22 cellular contexts compared by ENCODE assay signal in the genomic region with DNA sequence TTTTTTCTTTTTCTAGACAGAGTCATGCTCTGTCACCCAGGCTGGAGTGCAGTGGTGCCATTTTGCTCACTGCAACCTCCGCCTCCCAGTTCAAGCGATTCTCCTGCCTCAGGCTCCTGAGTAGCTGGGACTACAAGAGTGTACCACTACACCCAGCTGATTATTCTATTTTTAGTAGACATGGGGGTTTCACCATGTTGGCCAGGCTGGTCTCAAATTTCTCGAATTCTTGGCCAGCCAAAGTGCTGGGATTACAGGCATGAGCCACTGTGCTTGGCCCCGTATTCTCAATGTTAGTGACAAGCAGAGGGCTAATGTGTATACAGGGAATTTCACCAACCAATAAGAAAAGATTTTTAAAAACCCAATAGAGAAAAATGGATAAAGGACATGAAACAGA. TPM values are rescaled to one million over a fixed set of nuclear protein-coding genes. Genes with fewer than 3 reads are reported as not detected.
DNase-seq lines count a peak whose midpoint lies in the region; ATAC-seq, FAIRE-seq and TF ChIP-seq lines count a peak whose summit lies in the region.
"Had no signal": no experiment of that assay in that cellular context is flagged by ENCODE, and none has a peak within 500 bp of the region (broad histone marks: within the 10 kb centered on the region; RNA-seq: fewer than 3 reads in every experiment).

No MANE protein-coding gene starts in this region.

- TF ChIP-seq CTCF in cardiac muscle cell (IDR thresholded peaks at IDR 0.05; ENCODE audit: low read depth, low read length) (no peak), upper lobe of right lung (IDR thresholded peaks at IDR 0.05) (no peak), kidney (IDR thresholded peaks at IDR 0.05; ENCODE audit: borderline replicate concordance, extremely low read depth, insufficient read depth) (no peak)

- H3K9me3 ChIP-seq in cardiac muscle cell (ENCODE audit: low read depth), result no peaks in the 10 kb centered on the region
- H3K9me3 ChIP-seq in upper lobe of right lung, result no peaks in the 10 kb centered on the region
- H3K9me3 ChIP-seq in kidney (ENCODE audit: control insufficient read depth in 1 of 2, low read length in 2 of 2), result no peaks in the 10 kb centered on the region

- H3K27me3 Mint-ChIP-seq in activated CD4-positive, alpha-beta T cell treated with anti-CD3 and anti-CD28 coated beads, Interleukin-2, amount 10 ng/mL, durations not matched to agents 24 days and 14 days, result no peaks in the 10 kb centered on the region
- no peaks in the 10 kb centered on the region for H3K27me3 Mint-ChIP-seq in activated T-helper 2 cell treated with anti-CD3 and anti-CD28 coated beads, Interferon-gamma antibody, Interleukin-2, Interleukin-4, amounts not matched to agents 10 μg/mL and 5 μg/mL and 100 μg/mL, durations not matched to agents 14 hours and 24 hours and 36 hours (ENCODE audit: low read depth)
- H3K27me3 Mint-ChIP-seq: B cell; CD4-positive, alpha-beta T cell had no signal

- H3K4me3 ChIP-seq in cardiac muscle cell, result no peak overlapping the region
- H3K4me3 ChIP-seq in upper lobe of right lung, result no peak overlapping the region
- no peak overlapping the region for H3K4me3 ChIP-seq in kidney (ENCODE audit: low read length in 2 of 2)

- intact Hi-C loops in Right ventricle myocardium inferior (cut with DNase I) (no loop called here), cardiac septum (cut with DNase I) (no loop called here), upper lobe of right lung (cut with DNase I) (no loop called here), kidney (cut with DNase I) (no loop called here)
- intact Hi-C loops in activated CD4-positive, alpha-beta T cell treated with anti-CD3 and anti-CD28 coated beads, Interleukin-2, amount 10 ng/mL, durations not matched to agents 24 days and 14 days (cut with micrococcal nuclease), result no loop called here
- intact Hi-C loops in activated T-helper 2 cell treated with anti-CD3 and anti-CD28 coated beads, Interferon-gamma antibody, Interleukin-2, Interleukin-4, amounts not matched to agents 10 μg/mL and 5 μg/mL and 100 μg/mL, durations not matched to agents 14 hours and 24 hours and 36 hours (cut with micrococcal nuclease), result no loop called here

- DNase-seq in Right ventricle myocardium inferior (ENCODE audit: missing footprints) (no peak), cardiac septum (ENCODE audit: low spot score) (no peak), cardiac muscle cell (ENCODE audit: low read depth in 1 of 2, low spot score in 1 of 2) (peak; percentile 13 to 60), myocyte (ENCODE audit: low read depth) (peak; percentile 74), upper lobe of right lung (no peak), kidney (no peak)
- no peak for DNase-seq in activated CD4-positive, alpha-beta T cell treated with anti-CD3 and anti-CD28 coated beads, Interleukin-2, amount 10 ng/mL, durations not matched to agents 24 days and 14 days
- DNase-seq in activated T-helper 2 cell treated with anti-CD3 and anti-CD28 coated beads, Interferon-gamma antibody, Interleukin-2, Interleukin-4, amounts not matched to agents 10 μg/mL and 5 μg/mL and 100 μg/mL, durations not matched to agents 14 hours and 24 hours and 36 hours (ENCODE audit: low spot score), result no peak
- DNase-seq: CD4-positive, alpha-beta T cell; DMS53; GOT3; MM.1S; NCI-H1092; NCI-H1436 treated with DMSO at 0.1 percent for 48 hours; NCI-H2029; NCI-H526 had no signal

- no peak overlapping the region for H3K27ac Mint-ChIP-seq in activated CD4-positive, alpha-beta T cell treated with anti-CD3 and anti-CD28 coated beads, Interleukin-2, amount 10 ng/mL, durations not matched to agents 24 days and 14 days
- H3K27ac Mint-ChIP-seq in activated T-helper 2 cell treated with anti-CD3 and anti-CD28 coated beads, Interferon-gamma antibody, Interleukin-2, Interleukin-4, amounts not matched to agents 10 μg/mL and 5 μg/mL and 100 μg/mL, durations not matched to agents 14 hours and 24 hours and 36 hours, result no peak overlapping the region
- H3K27ac Mint-ChIP-seq: B cell; CD4-positive, alpha-beta T cell had no signal

- peak overlapping the region; percentile 36 for H3K27ac ChIP-seq in cardiac muscle cell
- H3K27ac ChIP-seq in upper lobe of right lung, result no peak overlapping the region
- H3K27ac ChIP-seq in kidney (ENCODE audit: low read depth in 2 of 2, low read length in 2 of 2), result no peak overlapping the region
- H3K27ac ChIP-seq: 22Rv1 had no signal

- H3K4me3 Mint-ChIP-seq in activated CD4-positive, alpha-beta T cell treated with anti-CD3 and anti-CD28 coated beads, Interleukin-2, amount 10 ng/mL, durations not matched to agents 24 days and 14 days, result no peak overlapping the region
- H3K4me3 Mint-ChIP-seq in activated T-helper 2 cell treated with anti-CD3 and anti-CD28 coated beads, Interferon-gamma antibody, Interleukin-2, Interleukin-4, amounts not matched to agents 10 μg/mL and 5 μg/mL and 100 μg/mL, durations not matched to agents 14 hours and 24 hours and 36 hours (ENCODE audit: low read depth), result no peak overlapping the region
- H3K4me3 Mint-ChIP-seq: B cell; CD4-positive, alpha-beta T cell had no signal

- FAIRE-seq in kidney (lab: Jason Lieb, UNC), result no peak
- FAIRE-seq: GM12892, GM18507 had no signal

- no peak overlapping the region for H3K9ac ChIP-seq in kidney (ENCODE audit: low read length in 2 of 2)

- H3K4me1 Mint-ChIP-seq in activated CD4-positive, alpha-beta T cell treated with anti-CD3 and anti-CD28 coated beads, Interleukin-2, amount 10 ng/mL, durations not matched to agents 24 days and 14 days, result peaks cover 4% of the 10 kb centered on the region
- H3K4me1 Mint-ChIP-seq in activated T-helper 2 cell treated with anti-CD3 and anti-CD28 coated beads, Interferon-gamma antibody, Interleukin-2, Interleukin-4, amounts not matched to agents 10 μg/mL and 5 μg/mL and 100 μg/mL, durations not matched to agents 14 hours and 24 hours and 36 hours (ENCODE audit: low read depth), result no peaks in the 10 kb centered on the region

- no peaks in the 10 kb centered on the region for H3K27me3 ChIP-seq in cardiac muscle cell
- no peaks in the 10 kb centered on the region for H3K27me3 ChIP-seq in upper lobe of right lung

- H3K36me3 ChIP-seq in cardiac muscle cell (no peaks in the 10 kb centered on the region), upper lobe of right lung (no peaks in the 10 kb centered on the region), kidney (ENCODE audit: control insufficient read depth in 1 of 2, insufficient read depth in 2 of 2, low read length in 2 of 2) (peaks cover 0 to 4% of the 10 kb centered on the region in 2 donors)

- H3K9me3 Mint-ChIP-seq in activated CD4-positive, alpha-beta T cell treated with anti-CD3 and anti-CD28 coated beads, Interleukin-2, amount 10 ng/mL, durations not matched to agents 24 days and 14 days, result no peaks in the 10 kb centered on the region
- no peaks in the 10 kb centered on the region for H3K9me3 Mint-ChIP-seq in activated T-helper 2 cell treated with anti-CD3 and anti-CD28 coated beads, Interferon-gamma antibody, Interleukin-2, Interleukin-4, amounts not matched to agents 10 μg/mL and 5 μg/mL and 100 μg/mL, durations not matched to agents 14 hours and 24 hours and 36 hours
- H3K9me3 Mint-ChIP-seq: CD4-positive, alpha-beta T cell had no signal

- H3K4me1 ChIP-seq in cardiac muscle cell (ENCODE audit: low read depth) (peaks cover 6% of the 10 kb centered on the region), upper lobe of right lung (no peaks in the 10 kb centered on the region), kidney (ENCODE audit: control insufficient read depth in 1 of 2, insufficient read depth in 1 of 2, low read depth in 1 of 2, low read length in 2 of 2) (no peaks in the 10 kb centered on the region)

- peak; percentile 82 for ATAC-seq in Right ventricle myocardium inferior
- ATAC-seq in upper lobe of right lung, result no peak
- ATAC-seq: HCT116 had no signal

- peaks cover 3% of the 10 kb centered on the region for H3K36me3 Mint-ChIP-seq in activated CD4-positive, alpha-beta T cell treated with anti-CD3 and anti-CD28 coated beads, Interleukin-2, amount 10 ng/mL, durations not matched to agents 24 days and 14 days (ENCODE audit: low read depth)
- peaks cover under 1% of the 10 kb centered on the region for H3K36me3 Mint-ChIP-seq in activated T-helper 2 cell treated with anti-CD3 and anti-CD28 coated beads, Interferon-gamma antibody, Interleukin-2, Interleukin-4, amounts not matched to agents 10 μg/mL and 5 μg/mL and 100 μg/mL, durations not matched to agents 14 hours and 24 hours and 36 hours (ENCODE audit: low read depth)

RNA-seq across cellular contexts. Expression of gene PLBD2, which starts 8.4 kb away (rescaled TPM):
- total RNA-seq in Right ventricle myocardium inferior (40.3 TPM), cardiac septum (30.8 TPM), cardiac muscle cell (11.7 and 14.3 TPM in 2 replicates), myocyte (25.9 and 30.8 TPM in 2 replicates), upper lobe of right lung (41.0 TPM), kidney (37.9 TPM)
- polyA plus RNA-seq in cardiac muscle cell (13.6 and 17.3 TPM in 2 replicates), kidney (ENCODE audit: insufficient read depth, low read depth, low replicate concordance) (12.1 TPM)
- polyA plus RNA-seq in myocyte (2012), result 67.9 TPM
- total RNA-seq in activated CD4-positive, alpha-beta T cell treated with anti-CD3 and anti-CD28 coated beads, Interleukin-2, amount 10 ng/mL, durations not matched to agents 24 days and 14 days, result 16.0 and 16.3 TPM in 2 replicates
- 16.2 and 18.6 TPM in 2 replicates for total RNA-seq in activated T-helper 2 cell treated with anti-CD3 and anti-CD28 coated beads, Interferon-gamma antibody, Interleukin-2, Interleukin-4, amounts not matched to agents 10 μg/mL and 5 μg/mL and 100 μg/mL, durations not matched to agents 14 hours and 24 hours and 36 hours

RNA-seq across cellular contexts. Expression of gene SLC8B1, which starts 31.9 kb away (rescaled TPM):
- total RNA-seq in Right ventricle myocardium inferior (13.3 TPM), cardiac septum (11.0 TPM), cardiac muscle cell (2.5 and 5.8 TPM in 2 replicates), myocyte (6.2 and 20.2 TPM in 2 replicates), upper lobe of right lung (42.8 TPM), kidney (61.5 TPM)
- polyA plus RNA-seq in cardiac muscle cell (4.0 and 4.3 TPM in 2 replicates), kidney (ENCODE audit: insufficient read depth, low read depth, low replicate concordance) (18.6 TPM)
- polyA plus RNA-seq in myocyte (2012), result 16.0 TPM
- 19.5 and 20.0 TPM in 2 replicates for total RNA-seq in activated CD4-positive, alpha-beta T cell treated with anti-CD3 and anti-CD28 coated beads, Interleukin-2, amount 10 ng/mL, durations not matched to agents 24 days and 14 days
- 20.8 and 23.5 TPM in 2 replicates for total RNA-seq in activated T-helper 2 cell treated with anti-CD3 and anti-CD28 coated beads, Interferon-gamma antibody, Interleukin-2, Interleukin-4, amounts not matched to agents 10 μg/mL and 5 μg/mL and 100 μg/mL, durations not matched to agents 14 hours and 24 hours and 36 hours

RNA-seq across cellular contexts. Expression of gene SDS, which starts 36.9 kb away (rescaled TPM):
- total RNA-seq in Right ventricle myocardium inferior (not detected), cardiac septum (0.81 TPM), cardiac muscle cell (not detected in 2 replicates), myocyte (not detected in 2 replicates), upper lobe of right lung (2.4 TPM), kidney (1.0 TPM)
- polyA plus RNA-seq in cardiac muscle cell (not detected in 2 replicates), kidney (ENCODE audit: insufficient read depth, low read depth, low replicate concordance) (not detected)
- 0.05 TPM for polyA plus RNA-seq in myocyte (2012)
- not detected in 2 replicates for total RNA-seq in activated CD4-positive, alpha-beta T cell treated with anti-CD3 and anti-CD28 coated beads, Interleukin-2, amount 10 ng/mL, durations not matched to agents 24 days and 14 days
- total RNA-seq in activated T-helper 2 cell treated with anti-CD3 and anti-CD28 coated beads, Interferon-gamma antibody, Interleukin-2, Interleukin-4, amounts not matched to agents 10 μg/mL and 5 μg/mL and 100 μg/mL, durations not matched to agents 14 hours and 24 hours and 36 hours, result not detected in 2 replicates
- total RNA-seq: B cell; CD4-positive, alpha-beta T cell; LHCN-M2 had no signal

RNA-seq across cellular contexts. Expression of gene SDSL, which starts 55.4 kb away (rescaled TPM):
- total RNA-seq in Right ventricle myocardium inferior, result 8.5 TPM
- 11.5 TPM for total RNA-seq in cardiac septum
- total RNA-seq in cardiac muscle cell, result 4.5 and 14.6 TPM in 2 replicates
- polyA plus RNA-seq in cardiac muscle cell, result 13.2 and 23.1 TPM in 2 replicates
- 2.8 and 7.3 TPM in 2 replicates for total RNA-seq in myocyte
- polyA plus RNA-seq in myocyte (2012), result 16.6 TPM
- 10.7 TPM for total RNA-seq in upper lobe of right lung
- total RNA-seq in activated CD4-positive, alpha-beta T cell treated with anti-CD3 and anti-CD28 coated beads, Interleukin-2, amount 10 ng/mL, durations not matched to agents 24 days and 14 days, result 0.61 and 0.78 TPM in 2 replicates
- total RNA-seq in kidney, result 22.8 TPM
- 116 TPM for polyA plus RNA-seq in kidney (ENCODE audit: insufficient read depth, low read depth, low replicate concordance)
- 0.46 and 0.67 TPM in 2 replicates for total RNA-seq in activated T-helper 2 cell treated with anti-CD3 and anti-CD28 coated beads, Interferon-gamma antibody, Interleukin-2, Interleukin-4, amounts not matched to agents 10 μg/mL and 5 μg/mL and 100 μg/mL, durations not matched to agents 14 hours and 24 hours and 36 hours

Comparison
In these comparisons a context has a peak if more than half of its experiments do, and no peak if none do; other contexts are left out.
1. DNase-seq: peak in cardiac muscle cell (2 of 2) and myocyte (single experiment); none in Right ventricle myocardium inferior (single experiment), cardiac septum (single experiment), upper lobe of right lung (single experiment), activated CD4-positive, alpha-beta T cell treated with anti-CD3 and anti-CD28 coated beads, Interleukin-2, amount 10 ng/mL, durations not matched to agents 24 days and 14 days (single experiment), kidney (single experiment) and activated T-helper 2 cell treated with anti-CD3 and anti-CD28 coated beads, Interferon-gamma antibody, Interleukin-2, Interleukin-4, amounts not matched to agents 10 μg/mL and 5 μg/mL and 100 μg/mL, durations not matched to agents 14 hours and 24 hours and 36 hours (single experiment).